Comparison of ENCODE assay signal across 27 cellular contexts in the genomic region with DNA sequence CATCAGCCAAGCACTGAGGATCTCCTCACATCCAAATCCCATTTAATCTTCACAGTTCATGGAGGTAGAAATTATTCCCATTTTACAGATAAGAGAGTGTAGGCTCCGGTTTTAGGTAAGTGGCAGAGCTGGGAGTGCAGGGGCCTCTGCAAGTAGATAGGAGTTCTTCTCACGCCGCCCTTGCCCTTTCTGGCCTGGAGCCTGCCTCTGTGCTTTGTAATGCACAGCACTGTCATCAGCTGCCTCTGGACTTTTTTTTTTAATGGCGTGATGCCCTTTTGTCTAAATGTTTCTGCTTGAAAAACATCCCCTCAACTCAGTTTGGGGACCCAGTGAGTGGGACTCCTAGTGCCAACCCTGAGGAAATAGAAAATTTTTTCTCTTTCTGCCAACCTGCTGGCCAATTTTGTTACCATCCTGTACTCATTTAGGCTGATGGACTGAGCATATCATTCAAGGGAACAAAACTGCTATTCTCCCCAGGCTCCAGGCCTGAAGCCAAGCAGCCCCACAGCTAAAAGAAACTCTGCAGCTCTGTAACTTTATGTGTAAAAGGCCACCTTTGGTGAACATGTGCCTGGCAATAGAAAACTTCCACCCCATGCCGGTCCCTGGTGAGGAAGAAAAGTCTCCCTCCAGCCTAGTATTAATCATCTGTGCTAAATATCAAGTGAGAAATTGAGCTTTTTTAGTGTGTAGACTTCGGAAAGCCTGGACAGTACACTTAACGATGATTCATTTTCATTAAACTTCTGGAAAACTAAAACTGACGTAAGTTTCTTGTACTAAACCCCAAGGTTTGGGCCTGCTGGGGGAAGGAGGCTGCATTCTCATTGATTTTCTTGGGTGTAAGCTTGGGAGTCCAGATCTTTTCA. TPM values are rescaled to one million over a fixed set of nuclear protein-coding genes. Genes with fewer than 3 reads are reported as not detected.
DNase-seq lines count a peak whose midpoint lies in the region; ATAC-seq and FAIRE-seq lines count a peak whose summit lies in the region.
"Had no signal": no experiment of that assay in that cellular context is flagged by ENCODE, and none has a peak within 500 bp of the region (broad histone marks: within the 10 kb centered on the region; RNA-seq: fewer than 3 reads in every experiment).

No MANE protein-coding gene starts in this region.

- FAIRE-seq in urothelium cell line (lab: Jason Lieb, UNC), result no peak
- FAIRE-seq: bronchial epithelial cell, kidney had no signal

- ATAC-seq in left cardiac atrium (peak; percentile 47 to 61), GM21515 (IDR thresholded peaks at IDR 0.05; ENCODE audit: unreplicated experiment) (no peak)
- ATAC-seq: gastroesophageal sphincter; stimulated activated naive CD8-positive, alpha-beta T cell treated with anti-CD3 and anti-CD28 coated beads, Interleukin-15, Interleukin-2, amounts not matched to agents 100 U/mL and 50 U/mL, for 24 hours had no signal

- peak overlapping the region; percentile 80 for H3K27ac ChIP-seq in caudate nucleus (ENCODE audit: low read depth, low read length)
- H3K27ac ChIP-seq: esophagus squamous epithelium, gastroesophageal sphincter, PC-9 had no signal

- DNase-seq in Ammon's horn (ENCODE audit: low spot score) (peak; percentile 87), caudate nucleus (lab: John Stamatoyannopoulos, UW) (peak in 55 of 61 donors; percentile 16 to 91 (median 66)), left cardiac atrium (no peak), nucleus accumbens (lab: John Stamatoyannopoulos, UW) (peak in 54 of 56 donors; percentile 11 to 90 (median 70)), GOT3 (lab: John Stamatoyannopoulos, UW) (no peak), urothelium cell line (ENCODE audit: low spot score) (no peak), NOMO-1 treated with dmso at 0.1 percent for 144 hours (lab: John Stamatoyannopoulos, UW; ENCODE audit: unreplicated experiment) (no peak)
- DNase-seq: activated B cell treated with CpG ODN at 0.5 μM for 24 hours; activated CD4-positive, alpha-beta T cell treated with anti-CD3 and anti-CD28 coated beads, Interleukin-2, amount 50 U/mL, for 4 hours; activated naive CD4-positive, alpha-beta T cell treated with anti-CD3 and anti-CD28 coated beads for 36 hours; CD4-positive, alpha-beta T cell; esophagus squamous epithelium; kidney; NCI-H1105; NCI-H1930; NCI-H524; NK-92 treated with Interleukin-12 subunit alpha and Interleukin-12 subunit beta, amount 100 ng/mL, for 24 hours; PC-9; SIG-M5; stimulated activated naive CD8-positive, alpha-beta T cell treated with anti-CD3 and anti-CD28 coated beads, Interleukin-15, Interleukin-2, amounts not matched to agents 100 U/mL and 50 U/mL, for 24 hours; SW 1271; T-helper 9 cell had no signal

- intact Hi-C loops in left cardiac atrium (cut with DNase I), result no loop called here

RNA-seq across cellular contexts. Expression of a gene that starts 22.5 kb away (rescaled TPM):
- total RNA-seq in left cardiac atrium, result not detected
- total RNA-seq: activated B cell treated with CpG ODN at 0.5 μM for 24 hours; activated naive CD4-positive, alpha-beta T cell treated with anti-CD3 and anti-CD28 coated beads for 36 hours; CD4-positive, alpha-beta T cell; HT1080; M059J had no signal

Comparison
In these comparisons a context has a peak if more than half of its experiments do, and no peak if none do; other contexts are left out.
1. DNase-seq: peak in Ammon's horn (single experiment), caudate nucleus (55 of 61) and nucleus accumbens (54 of 56); none in left cardiac atrium (single experiment), GOT3 (single experiment), urothelium cell line (single experiment) and NOMO-1 treated with dmso at 0.1 percent for 144 hours (single experiment).